17 cellular contexts compared by ENCODE assay signal in genomic region chr9:83423815-83424707, GRCh38.
DNase-seq lines count a peak whose midpoint lies in the region; ATAC-seq, FAIRE-seq and TF ChIP-seq lines count a peak whose summit lies in the region.
"Had no signal": no experiment of that assay in that cellular context is flagged by ENCODE, and none has a peak within 500 bp of the region (broad histone marks: within the 10 kb centered on the region; RNA-seq: fewer than 3 reads in every experiment).

No MANE protein-coding gene starts in this region.

- H3K36me3 ChIP-seq in pancreas: no peaks in the 10 kb centered on the region
- H3K36me3 ChIP-seq: BLaER1 had no signal

- WGBS in pancreas, 2 donors: 44 to 46% methylated on average over 14 of the region's 14 CpGs
- 87 to 90% methylated on average over 14 of the region's 14 CpGs for WGBS in lower leg skin, 2 donors

- H3K9me3 ChIP-seq in pancreas: no peaks in the 10 kb centered on the region
- H3K9me3 ChIP-seq: BLaER1 had no signal

- no peak for TF ChIP-seq CTCF in VCaP (conservative IDR thresholded peaks at IDR 0.05)
- no peak for TF ChIP-seq CTCF in pancreas (IDR thresholded peaks at IDR 0.05)
- TF ChIP-seq CTCF in lower leg skin (IDR thresholded peaks at IDR 0.05): no peak

- intact Hi-C loops in pancreas (cut with DNase I) (no loop called here), lower leg skin (cut with DNase I; ENCODE audit: low total_unique reads) (no loop called here)

- no peak for TF ChIP-seq POLR2A in lower leg skin (IDR thresholded peaks at IDR 0.05)

- H3K27ac ChIP-seq in VCaP (peak overlapping the region; percentile 31; the same call in 1 of the 2 replicates), pancreas (peak overlapping the region in 3 of 4 donors; percentile 26 to 48 (median 28))
- H3K27ac ChIP-seq: 22Rv1, BLaER1 had no signal

- peaks cover 0 to 16% (median 14%) of the 10 kb centered on the region in 3 donors for H3K4me1 ChIP-seq in pancreas
- H3K4me1 ChIP-seq: BLaER1 had no signal

- DNase-seq in NCI-H1092 treated with DMSO at 0.1 percent for 48 hours (lab: John Stamatoyannopoulos, UW) (peak; percentile 23), NCI-H1092 (lab: John Stamatoyannopoulos, UW) (no peak), NCI-H82 (lab: John Stamatoyannopoulos, UW) (peak; percentile 78), pancreas (no peak), cortex of kidney (lab: John Stamatoyannopoulos, UW) (no peak), lower leg skin (ENCODE audit: low spot score in 2 of 2) (no peak)
- DNase-seq: CD8-positive, alpha-beta memory T cell; DMS 273 treated with DMSO at 0.1 percent for 48 hours; MV-4-11; NCI-H1436 treated with DMSO at 0.1 percent for 48 hours; RPMI8226; T-cell had no signal

- no peak for FAIRE-seq in pancreas (lab: Jason Lieb, UNC)
- FAIRE-seq: H54 had no signal

- H3K27me3 ChIP-seq in pancreas: no peaks in the 10 kb centered on the region
- H3K27me3 ChIP-seq: BLaER1 had no signal

- H3K4me3 ChIP-seq in pancreas: no peak overlapping the region
- no peak overlapping the region for H3K4me3 ChIP-seq in lower leg skin (ENCODE audit: low read depth, poor library complexity, severe bottlenecking)
- H3K4me3 ChIP-seq: BLaER1 had no signal

- ATAC-seq in pancreas (peak; percentile 49 to 70 (median 62)), GM21367 (IDR thresholded peaks at IDR 0.05; ENCODE audit: unreplicated experiment) (no peak)
- ATAC-seq: T-cell had no signal

Comparison
In these comparisons a context has a peak if more than half of its experiments do, and no peak if none do; other contexts are left out.
1. DNase-seq: peak in NCI-H1092 treated with DMSO at 0.1 percent for 48 hours (single experiment) and NCI-H82 (single experiment); none in NCI-H1092 (single experiment), pancreas (0 of 6), cortex of kidney (single experiment) and lower leg skin (0 of 2).